In the genomic region with DNA sequence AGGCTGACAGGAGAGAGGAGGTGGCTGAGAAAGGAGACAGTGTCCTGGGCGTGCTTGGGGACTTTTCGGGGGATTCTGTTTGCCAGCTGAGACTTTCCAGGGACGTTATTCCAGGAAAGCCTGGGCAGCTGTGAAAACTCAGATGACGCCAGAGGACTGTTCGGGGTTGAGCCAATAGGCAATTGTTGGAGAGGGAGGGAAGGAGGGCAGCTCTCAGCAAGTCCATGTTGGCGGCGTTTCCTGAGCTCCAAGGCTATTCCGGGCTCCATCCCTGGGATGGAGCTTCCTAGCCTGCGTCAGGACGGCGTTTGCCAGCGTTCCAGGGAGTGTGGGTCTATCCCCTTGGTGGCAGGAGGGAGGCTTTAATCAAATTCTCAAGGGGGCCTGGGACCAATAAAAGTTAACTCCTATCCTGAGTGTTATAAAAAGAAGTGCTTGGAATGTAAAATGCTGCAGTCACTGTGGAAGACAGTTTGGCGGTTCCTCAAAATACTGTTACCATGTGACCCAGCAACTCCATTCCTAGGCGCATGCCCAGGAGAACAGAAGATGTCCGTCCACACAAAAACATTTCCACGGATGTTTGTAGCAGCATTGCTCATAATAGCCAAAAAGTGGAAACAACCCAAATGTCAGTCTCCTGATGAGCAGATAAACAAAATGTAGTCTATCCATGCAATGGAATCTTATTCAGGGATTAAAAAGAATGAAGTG, we compare ENCODE assay signal across 1 cellular context.
TF ChIP-seq lines count a peak whose summit lies in the region.

No MANE protein-coding gene starts in this region.

TF ChIP-seq in IMR-90, 13 proteins besides CTCF, POLR2A, EP300 and RAD21 (continued from another document):
- TF ChIP-seq USF2 (IDR thresholded peaks at IDR 0.05; ENCODE audit: low read depth, low read length) (peak; percentile 77), NFE2L2 (IDR thresholded peaks at IDR 0.05; ENCODE audit: low read depth, low read length) (0 out of 2 replicates have a peak, but pooled peaks have one; percentile 5)
